Comparison of ENCODE assay signal across 8 cellular contexts in the genomic region with DNA sequence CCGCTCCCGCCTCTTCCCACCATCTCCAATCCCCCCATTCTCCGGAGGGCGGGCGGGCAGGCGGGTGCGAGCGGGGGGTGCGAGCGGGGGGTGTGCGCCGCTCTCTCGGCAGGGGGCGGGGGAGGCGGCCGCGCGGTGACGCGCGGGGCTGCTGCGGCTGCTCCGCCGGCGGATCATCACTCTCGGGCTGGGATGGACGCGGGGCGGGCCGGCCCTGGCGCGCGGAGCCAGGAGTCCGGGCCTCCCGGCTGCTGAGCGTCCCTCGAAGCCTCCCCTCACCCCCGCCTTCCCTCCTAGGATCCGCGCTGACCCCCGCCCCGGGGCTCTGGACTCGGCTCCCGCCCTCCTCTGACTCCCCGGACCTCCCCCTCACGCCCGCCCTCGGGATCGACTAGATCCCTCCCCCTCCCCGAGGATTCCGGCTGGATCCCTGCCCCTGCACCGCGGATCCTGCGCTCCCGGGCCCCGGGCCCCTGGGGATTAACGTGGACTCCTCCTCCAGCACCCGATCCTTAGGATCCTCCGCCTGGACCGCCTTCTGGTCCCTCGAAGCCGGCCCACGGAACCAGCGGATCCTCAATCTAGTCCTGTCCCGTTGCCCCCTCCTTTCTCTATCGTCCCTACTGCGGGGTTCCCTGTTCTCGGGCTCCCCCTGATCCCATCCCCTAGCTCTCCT. TPM values are rescaled to one million over a fixed set of nuclear protein-coding genes. Genes with fewer than 3 reads are reported as not detected.
DNase-seq lines count a peak whose midpoint lies in the region; ATAC-seq and TF ChIP-seq lines count a peak whose summit lies in the region.

No MANE protein-coding gene starts in this region.

- H2BK12ac ChIP-seq in mesenchymal stem cell (ENCODE audit: low read length in 2 of 2), result peak overlapping the region in 1 of 2 experiments; percentile 88

- H3K79me1 ChIP-seq in mesenchymal stem cell (replicated peaks; ENCODE audit: low read length, poor library complexity, severe bottlenecking), result peaks cover 13% of the 10 kb centered on the region

- H2BK5ac ChIP-seq in mesenchymal stem cell (ENCODE audit: low read depth, low read length, poor library complexity, severe bottlenecking), result no peak overlapping the region

- TF ChIP-seq EP300 in stomach (IDR thresholded peaks at IDR 0.05), result no peak

- H3K18ac ChIP-seq in mesenchymal stem cell (ENCODE audit: low read depth in 1 of 2, low read length in 2 of 2), result peak overlapping the region; percentile 88 to 92

- H3K27ac ChIP-seq in mesenchymal stem cell (ENCODE audit: low read length, poor library complexity, severe bottlenecking), result no peak overlapping the region
- H3K27ac ChIP-seq in stomach, result peak overlapping the region; percentile 63 to 94 (median 93)

- H3K9me3 ChIP-seq in mesenchymal stem cell (ENCODE audit: control insufficient read depth, low read length), result no peaks in the 10 kb centered on the region
- H3K9me3 ChIP-seq in stomach, result no peaks in the 10 kb centered on the region

- 3% methylated on average over 49 of the region's 68 CpGs for WGBS in mesenchymal stem cell
- 1 to 3% (median 1%) methylated on average over 20 to 67 of the region's 68 CpGs for WGBS in stomach, 5 donors

- ATAC-seq in GM18498 (IDR thresholded peaks at IDR 0.05; ENCODE audit: unreplicated experiment) (peak; percentile 3), HG03097 (IDR thresholded peaks at IDR 0.05; ENCODE audit: low FRiP score, unreplicated experiment) (peak; percentile 2), HG02870 (IDR thresholded peaks at IDR 0.05; ENCODE audit: unreplicated experiment) (no peak)

- H3K4me1 ChIP-seq in mesenchymal stem cell (ENCODE audit: control insufficient read depth, insufficient read depth, low read depth, low read length) (peaks cover 20% of the 10 kb centered on the region), stomach (peaks cover 30 to 42% (median 36%) of the 10 kb centered on the region in 4 donors)

- intact Hi-C loops in stomach (cut with DNase I; ENCODE audit: low total_unique reads), result no loop called here

- H3K27me3 ChIP-seq in mesenchymal stem cell (ENCODE audit: control insufficient read depth in 1 of 2, insufficient read depth in 1 of 2, low read length in 2 of 2) (no peaks in the 10 kb centered on the region), stomach (peaks cover 0 to 13% (median 0%) of the 10 kb centered on the region in 3 donors)

- peak overlapping the region; percentile 75 for H3K4me2 ChIP-seq in mesenchymal stem cell (ENCODE audit: low read length, poor library complexity, severe bottlenecking)

- H3K4me3 ChIP-seq in mesenchymal stem cell (ENCODE audit: insufficient read depth in 1 of 2, low read depth in 1 of 2, low read length in 2 of 2) (peak overlapping the region; percentile 71 to 90), stomach (peak overlapping the region; percentile 71 to 80 (median 74))

- peak overlapping the region; percentile 75 for H2BK120ac ChIP-seq in mesenchymal stem cell (ENCODE audit: low read depth, low read length)

- H2BK15ac ChIP-seq in mesenchymal stem cell (ENCODE audit: low read depth, poor library complexity, severe bottlenecking), result peak overlapping the region; percentile 80

- peak overlapping the region; percentile 90 for H3K9ac ChIP-seq in mesenchymal stem cell (ENCODE audit: low read length)

- TF ChIP-seq POLR2A in stomach (IDR thresholded peaks at IDR 0.05), result no peak

- peak overlapping the region; percentile 69 for H4K8ac ChIP-seq in mesenchymal stem cell (ENCODE audit: low read length)

- H3K36me3 ChIP-seq in mesenchymal stem cell (ENCODE audit: control insufficient read depth in 1 of 2, insufficient read depth in 2 of 2, low read depth in 1 of 2, low read length in 2 of 2) (peaks cover 14 to 18% of the 10 kb centered on the region in 2 experiments), stomach (peaks cover 0 to 16% (median 15%) of the 10 kb centered on the region in 4 donors)

- peak overlapping the region; percentile 76 for H4K91ac ChIP-seq in mesenchymal stem cell (ENCODE audit: low read length)

- H3K23ac ChIP-seq in mesenchymal stem cell (ENCODE audit: low read length in 2 of 2), result peak overlapping the region in 1 of 2 experiments; percentile 89

- peak overlapping the region; percentile 58 to 71 for H3K4ac ChIP-seq in mesenchymal stem cell (ENCODE audit: low read depth in 1 of 2, low read length in 2 of 2)

- H2AK5ac ChIP-seq in mesenchymal stem cell (ENCODE audit: low read length, severe bottlenecking), result no peak overlapping the region

- H2AFZ ChIP-seq in mesenchymal stem cell (ENCODE audit: low read depth, low read length), result peak overlapping the region; percentile 78

- DNase-seq in T-helper 22 cell (ENCODE audit: low read depth) (peak; percentile 64), dermis blood vessel endothelial cell (peak; percentile 24), mesenchymal stem cell (peak; percentile 54), stomach (peak; percentile 60), DMS153 treated with DMSO at 0.1 percent for 48 hours (lab: John Stamatoyannopoulos, UW; ENCODE audit: unreplicated experiment) (no peak)

- TF ChIP-seq CTCF in stomach (IDR thresholded peaks at IDR 0.05), result no peak

- H3K14ac ChIP-seq in mesenchymal stem cell (ENCODE audit: low read length in 2 of 2), result peak overlapping the region; percentile 62 to 91

RNA-seq across cellular contexts. Expression of gene TMEM256, which starts 1.0 kb away (rescaled TPM):
- total RNA-seq in dermis blood vessel endothelial cell (59.2 and 112 TPM in 2 replicates), stomach (100 to 1,000 TPM in 2 of 5 donors, 10 to 100 TPM in 2, not detected in 1; 39.8 to 347 (median 161) TPM)
- 103 TPM for polyA plus RNA-seq in mesenchymal stem cell (2013, experiment 1 of 2)
- 106 TPM for polyA plus RNA-seq in mesenchymal stem cell (2013, experiment 2 of 2)
- 100 to 1,000 TPM; 189 to 282 (median 279) TPM for polyA plus RNA-seq in stomach

RNA-seq across cellular contexts. Expression of gene NLGN2, which starts 2.8 kb away (rescaled TPM):
- total RNA-seq in dermis blood vessel endothelial cell (2.7 and 5.5 TPM in 2 replicates), stomach (10 to 100 TPM in 3 of 5 donors, 1 to 10 TPM in 2; 4.6 to 42.0 (median 13.8) TPM)
- polyA plus RNA-seq in mesenchymal stem cell (2013, experiment 1 of 2), result 40.0 TPM
- 38.0 TPM for polyA plus RNA-seq in mesenchymal stem cell (2013, experiment 2 of 2)
- 1 to 10 TPM; 1.7 to 7.9 (median 1.8) TPM for polyA plus RNA-seq in stomach

RNA-seq across cellular contexts. Expression of gene PLSCR3, which starts 10.6 kb away (rescaled TPM):
- total RNA-seq in dermis blood vessel endothelial cell (21.3 and 34.1 TPM in 2 replicates), stomach (100 to 1,000 TPM in 1 of 5 donors, 10 to 100 TPM in 2, 1 to 10 TPM in 1, not detected in 1; 7.9 to 101 (median 29.6) TPM)
- polyA plus RNA-seq in mesenchymal stem cell (2013, experiment 1 of 2), result 98.8 TPM
- 98.5 TPM for polyA plus RNA-seq in mesenchymal stem cell (2013, experiment 2 of 2)
- 10 to 100 TPM; 21.9 to 27.1 (median 24.4) TPM for polyA plus RNA-seq in stomach

RNA-seq across cellular contexts. Expression of gene SPEM1, which starts 15.2 kb away (rescaled TPM):
- not detected in 2 replicates for total RNA-seq in dermis blood vessel endothelial cell
- polyA plus RNA-seq in mesenchymal stem cell (2013, experiment 1 of 2), result 0.04 TPM
- not detected for polyA plus RNA-seq in mesenchymal stem cell (2013, experiment 2 of 2)
- total RNA-seq in stomach, result not detected
- under 1 TPM in 1 of 3 donors, not detected in 2; 0.20 TPM for polyA plus RNA-seq in stomach

RNA-seq across cellular contexts. Expression of gene SPEM2, which starts 20.5 kb away (rescaled TPM):
- total RNA-seq in dermis blood vessel endothelial cell (not detected in 2 replicates), stomach (not detected)
- polyA plus RNA-seq in mesenchymal stem cell (2013, experiment 1 of 2), result not detected
- not detected for polyA plus RNA-seq in mesenchymal stem cell (2013, experiment 2 of 2)
- polyA plus RNA-seq in stomach, result not detected
